In genomic region chr15:81298606-81299005, GRCh38 we compare ENCODE assay signal across 12 cellular contexts. TPM values are rescaled to one million over a fixed set of nuclear protein-coding genes. Genes with fewer than 3 reads are reported as not detected.
DNase-seq lines count a peak whose midpoint lies in the region; ATAC-seq and TF ChIP-seq lines count a peak whose summit lies in the region.
"Had no signal": no experiment of that assay in that cellular context is flagged by ENCODE, and none has a peak within 500 bp of the region (broad histone marks: within the 10 kb centered on the region; RNA-seq: fewer than 3 reads in every experiment).

No MANE protein-coding gene starts in this region.

- H3K4me1 ChIP-seq in BLaER1, result peaks cover 98% of the 10 kb centered on the region
- H3K4me1 ChIP-seq in sigmoid colon, result peaks cover 0 to 4% (median under 1%) of the 10 kb centered on the region in 4 donors
- H3K4me1 ChIP-seq: HAP-1 had no signal

- DNase-seq in GM12864 (ENCODE audit: low read depth), result no peak
- no peak for DNase-seq in activated CD8-positive, alpha-beta T cell treated with anti-CD3 and anti-CD28 coated beads for 36 hours
- DNase-seq in naive B cell, result no peak
- DNase-seq in COLO829 (ENCODE audit: low spot score), result no peak
- no peak for DNase-seq in KBM-7
- DNase-seq in sigmoid colon, result no peak
- DNase-seq: Karpas-422, T1000 had no signal

- no peaks in the 10 kb centered on the region for H4K20me1 ChIP-seq in BLaER1

- in situ Hi-C loops in KBM-7 (cut with MboI; ENCODE audit: low pct_unique_long_range_greater_than_20kb, low sequenced_read_pairs), result no loop called here

- H3K36me3 Mint-ChIP-seq in activated CD8-positive, alpha-beta T cell treated with anti-CD3 and anti-CD28 coated beads for 36 hours (ENCODE audit: low read depth), result peaks cover 87% of the 10 kb centered on the region
- H3K36me3 Mint-ChIP-seq in naive B cell, result peaks cover 45 to 71% of the 10 kb centered on the region in 2 donors

- no peak for TF ChIP-seq POLR2A in sigmoid colon (IDR thresholded peaks at IDR 0.05)

- H3K36me3 ChIP-seq in BLaER1, result peaks cover 42% of the 10 kb centered on the region
- no peaks in the 10 kb centered on the region for H3K36me3 ChIP-seq in sigmoid colon
- H3K36me3 ChIP-seq: HAP-1 had no signal

- H3K9me3 ChIP-seq in BLaER1 (no peaks in the 10 kb centered on the region), sigmoid colon (no peaks in the 10 kb centered on the region)
- H3K9me3 ChIP-seq: HAP-1 had no signal

- intact Hi-C loops in activated CD8-positive, alpha-beta T cell treated with anti-CD3 and anti-CD28 coated beads for 36 hours (cut with micrococcal nuclease), result loop anchor here (10.0 kb wide), 2 partner anchors 304 to 1236 kb away; no protein-coding TSS in a partner anchor
- intact Hi-C loops in sigmoid colon (cut with DNase I), result no loop called here

- H3K27me3 Mint-ChIP-seq in activated CD8-positive, alpha-beta T cell treated with anti-CD3 and anti-CD28 coated beads for 36 hours, result no peaks in the 10 kb centered on the region
- H3K27me3 Mint-ChIP-seq in naive B cell, result no peaks in the 10 kb centered on the region

- H3K4me3 Mint-ChIP-seq in activated CD8-positive, alpha-beta T cell treated with anti-CD3 and anti-CD28 coated beads for 36 hours, result peak overlapping the region; percentile 98
- peak overlapping the region; percentile 98 to 100 (median 100) for H3K4me3 Mint-ChIP-seq in naive B cell

- H3K27me3 ChIP-seq in BLaER1 (no peaks in the 10 kb centered on the region), sigmoid colon (no peaks in the 10 kb centered on the region)

- H3K9ac ChIP-seq in BLaER1, result peak overlapping the region; percentile 69

- CTCF ChIA-PET in activated CD8-positive, alpha-beta T cell treated with anti-CD3 and anti-CD28 coated beads for 36 hours (lab: Charles Lee), result interaction anchor here (2.5 to 7.3 kb wide), 3 partner anchors 10 to 32 kb away, joined by 10 to 58 read pairs (median 19); no protein-coding TSS in a partner anchor

- ATAC-seq in activated CD8-positive, alpha-beta T cell treated with anti-CD3 and anti-CD28 coated beads for 36 hours, result no peak
- ATAC-seq in naive B cell (ENCODE audit: low read depth in 2 of 2) (no peak), HG03039 (IDR thresholded peaks at IDR 0.05; ENCODE audit: unreplicated experiment) (no peak)

- peak overlapping the region; percentile 98 for H3K4me2 ChIP-seq in BLaER1

- peak overlapping the region; percentile 68 for H3K4me3 ChIP-seq in BLaER1
- H3K4me3 ChIP-seq in GM12864 (ENCODE audit: low read depth, low read length), result peak overlapping the region; percentile 68
- peak overlapping the region in 2 of 4 donors; percentile 5 to 31 for H3K4me3 ChIP-seq in sigmoid colon
- H3K4me3 ChIP-seq: HAP-1 had no signal

- H3K9me3 Mint-ChIP-seq in activated CD8-positive, alpha-beta T cell treated with anti-CD3 and anti-CD28 coated beads for 36 hours, result no peaks in the 10 kb centered on the region
- H3K9me3 Mint-ChIP-seq in naive B cell, result peaks cover 0 to 3% (median 0%) of the 10 kb centered on the region in 7 donors

- TF ChIP-seq CTCF in GM12864 (IDR thresholded peaks at IDR 0.05; ENCODE audit: low read depth, low read length, missing control alignments) (no peak), sigmoid colon (IDR thresholded peaks at IDR 0.05) (no peak)
- no peak for TF ChIP-seq CTCF in activated CD8-positive, alpha-beta T cell treated with anti-CD3 and anti-CD28 coated beads for 36 hours (IDR thresholded peaks at IDR 0.05)

- no peak for TF ChIP-seq EP300 in sigmoid colon (IDR thresholded peaks at IDR 0.05)

- H3K4me1 Mint-ChIP-seq in activated CD8-positive, alpha-beta T cell treated with anti-CD3 and anti-CD28 coated beads for 36 hours (ENCODE audit: low read depth), result peaks cover 54% of the 10 kb centered on the region
- H3K4me1 Mint-ChIP-seq in naive B cell, result peaks cover 93 to 100% (median 94%) of the 10 kb centered on the region in 3 donors

- peak overlapping the region; percentile 98 for H3K27ac Mint-ChIP-seq in activated CD8-positive, alpha-beta T cell treated with anti-CD3 and anti-CD28 coated beads for 36 hours
- peak overlapping the region; percentile 95 to 100 (median 100) for H3K27ac Mint-ChIP-seq in naive B cell

- 28 to 36% methylated on average over 6 of the region's 6 CpGs for WGBS in sigmoid colon, 2 donors

- POLR2A ChIA-PET in activated CD8-positive, alpha-beta T cell treated with anti-CD3 and anti-CD28 coated beads for 36 hours (lab: Charles Lee), result interaction anchor here (0.9 to 7.5 kb wide), 6 partner anchors 8 to 24 kb away, joined by 3 to 37 read pairs (median 12); partner anchors contain the start of gene STARD5

- peak overlapping the region; percentile 85 for H3K27ac ChIP-seq in BLaER1
- H3K27ac ChIP-seq in sigmoid colon, result no peak overlapping the region
- H3K27ac ChIP-seq: C4-2B had no signal

RNA-seq across cellular contexts. Expression of gene STARD5, which starts 25.3 kb away (rescaled TPM):
- total RNA-seq in activated CD8-positive, alpha-beta T cell treated with anti-CD3 and anti-CD28 coated beads for 36 hours, result 1 to 10 TPM; 6.7 to 6.9 TPM
- polyA plus RNA-seq in naive B cell (ENCODE audit: low read depth in 6 of 6) (1 to 10 TPM; 5.1 to 9.6 (median 7.3) TPM), sigmoid colon (10 to 100 TPM; 21.2 to 26.1 (median 22.8) TPM)
- total RNA-seq in sigmoid colon, result 1 to 10 TPM in 3 of 4 donors, under 1 TPM in 1; 0.66 to 6.4 (median 3.0) TPM
